In genomic region chr20:22966787-22967464, GRCh38 we compare ENCODE assay signal across 31 cellular contexts.
"Had no signal": no experiment of that assay in that cellular context is flagged by ENCODE, and none has a peak within 500 bp of the region (broad histone marks: within the 10 kb centered on the region; RNA-seq: fewer than 3 reads in every experiment).

No MANE protein-coding gene starts in this region.

- H3K9me3 Mint-ChIP-seq: activated CD4-positive, alpha-beta T cell treated with anti-CD3 and anti-CD28 coated beads, Interleukin-2, amount 10 ng/mL, durations not matched to agents 24 days and 14 days; activated CD8-positive, alpha-beta T cell treated with anti-CD3 and anti-CD28 coated beads for 36 hours; activated naive CD4-positive, alpha-beta T cell treated with anti-CD3 and anti-CD28 coated beads, Interleukin-2, amount 50 U/mL, for 24 hours; activated naive CD8-positive, alpha-beta T cell treated with anti-CD3 and anti-CD28 coated beads, Interleukin-2, amount 10 ng/mL, durations not matched to agents 7 days and 5 days; activated T-helper 17 cell treated with anti-CD3 and anti-CD28 coated beads, Interleukin-2, amount 50 U/mL, for 72 hours; T-helper 1 cell treated with Interleukin-12 subunit alpha and Interleukin-12 subunit beta and Interleukin-4 antibody, amounts not matched to agents 30 μg/mL and 1 μg/mL, for 36 hours; T-helper 2 cell treated with Interferon-gamma antibody and Interleukin-4, amounts not matched to agents 5 μg/mL and 100 μg/mL, for 36 hours had no signal

- H3K27ac ChIP-seq: ascending aorta, KMS-11, Peyer's patch, SK-N-MC had no signal

- H3K27me3 ChIP-seq: ascending aorta, Peyer's patch had no signal

- H3K4me2 ChIP-seq: KMS-11 had no signal

- H3K9ac ChIP-seq: KMS-11 had no signal

- H3K4me1 Mint-ChIP-seq: activated CD4-positive, alpha-beta T cell treated with anti-CD3 and anti-CD28 coated beads, Interleukin-2, amount 10 ng/mL, durations not matched to agents 24 days and 14 days; activated naive CD4-positive, alpha-beta T cell treated with anti-CD3 and anti-CD28 coated beads, Interleukin-2, amount 50 U/mL, for 24 hours; activated naive CD8-positive, alpha-beta T cell treated with anti-CD3 and anti-CD28 coated beads, Interleukin-2, amount 10 ng/mL, durations not matched to agents 7 days and 5 days; activated T-helper 17 cell treated with anti-CD3 and anti-CD28 coated beads, Interleukin-2, amount 50 U/mL, for 72 hours had no signal

- H3K4me3 Mint-ChIP-seq: activated CD4-positive, alpha-beta T cell treated with anti-CD3 and anti-CD28 coated beads, Interleukin-2, amount 10 ng/mL, durations not matched to agents 24 days and 14 days; activated CD8-positive, alpha-beta T cell treated with anti-CD3 and anti-CD28 coated beads for 36 hours; activated naive CD4-positive, alpha-beta T cell treated with anti-CD3 and anti-CD28 coated beads, Interleukin-2, amount 50 U/mL, for 24 hours; activated naive CD8-positive, alpha-beta T cell treated with anti-CD3 and anti-CD28 coated beads, Interleukin-2, amount 10 ng/mL, durations not matched to agents 7 days and 5 days; activated T-cell treated with anti-CD3 and anti-CD28 coated beads, Interleukin-2, amount 50 U/mL, for 72 hours; activated T-helper 17 cell treated with anti-CD3 and anti-CD28 coated beads, Interleukin-2, amount 50 U/mL, for 72 hours; T-helper 1 cell treated with Interleukin-12 subunit alpha and Interleukin-12 subunit beta and Interleukin-4 antibody, amounts not matched to agents 30 μg/mL and 1 μg/mL, for 36 hours; T-helper 2 cell treated with Interferon-gamma antibody and Interleukin-4, amounts not matched to agents 5 μg/mL and 100 μg/mL, for 36 hours had no signal

- H3K9me3 ChIP-seq: ascending aorta, Peyer's patch had no signal

- H3K36me3 Mint-ChIP-seq: activated naive CD4-positive, alpha-beta T cell treated with anti-CD3 and anti-CD28 coated beads, Interleukin-2, amount 50 U/mL, for 24 hours; activated naive CD8-positive, alpha-beta T cell treated with anti-CD3 and anti-CD28 coated beads, Interleukin-2, amount 10 ng/mL, durations not matched to agents 7 days and 5 days had no signal

- H3K36me3 ChIP-seq: ascending aorta, Peyer's patch had no signal

- H3K27ac Mint-ChIP-seq: activated CD4-positive, alpha-beta T cell treated with anti-CD3 and anti-CD28 coated beads, Interleukin-2, amount 10 ng/mL, durations not matched to agents 24 days and 14 days; activated CD8-positive, alpha-beta T cell treated with anti-CD3 and anti-CD28 coated beads for 36 hours; activated naive CD4-positive, alpha-beta T cell treated with anti-CD3 and anti-CD28 coated beads, Interleukin-2, amount 50 U/mL, for 24 hours; activated naive CD8-positive, alpha-beta T cell treated with anti-CD3 and anti-CD28 coated beads, Interleukin-2, amount 10 ng/mL, durations not matched to agents 7 days and 5 days; activated T-cell treated with anti-CD3 and anti-CD28 coated beads, Interleukin-2, amount 50 U/mL, for 72 hours; activated T-helper 17 cell treated with anti-CD3 and anti-CD28 coated beads, Interleukin-2, amount 50 U/mL, for 72 hours; T-helper 1 cell treated with Interleukin-12 subunit alpha and Interleukin-12 subunit beta and Interleukin-4 antibody, amounts not matched to agents 30 μg/mL and 1 μg/mL, for 36 hours; T-helper 2 cell treated with Interferon-gamma antibody and Interleukin-4, amounts not matched to agents 5 μg/mL and 100 μg/mL, for 36 hours had no signal

- FAIRE-seq: TTC549 had no signal

- H3K4me1 ChIP-seq: ascending aorta, Peyer's patch had no signal

- H3K4me3 ChIP-seq: ascending aorta, Peyer's patch, SK-N-MC had no signal

- DNase-seq: activated CD4-positive, alpha-beta T cell treated with anti-CD3 and anti-CD28 coated beads, Interleukin-2, amount 10 ng/mL, durations not matched to agents 24 days and 14 days; activated CD4-positive, alpha-beta T cell treated with anti-CD3 and anti-CD28 coated beads, Interleukin-2, amount 50 U/mL, for 4 hours; activated CD8-positive, alpha-beta T cell treated with anti-CD3 and anti-CD28 coated beads for 36 hours; activated effector memory CD4-positive, alpha-beta T cell treated with anti-CD3 and anti-CD28 coated beads, Interleukin-2, amount 50 U/mL, for 16 hours; activated naive CD4-positive, alpha-beta T cell; activated naive CD8-positive, alpha-beta T cell treated with anti-CD3 and anti-CD28 coated beads, Interleukin-2, amount 10 ng/mL, durations not matched to agents 7 days and 5 days; activated T-cell treated with anti-CD3 and anti-CD28 coated beads, Interleukin-2, amount 50 U/mL, for 1 hour; activated T-cell treated with anti-CD3 and anti-CD28 coated beads, Interleukin-2, amount 50 U/mL, for 72 hours; amygdala; caudate nucleus; cerebellar nuclear complex; NCI-H1048; NCI-H1105 treated with DMSO at 0.1 percent for 48 hours; NCI-H1436 treated with DMSO at 0.1 percent for 48 hours; NCI-H1694 treated with DMSO at 0.1 percent for 48 hours; NCI-H2029; NCI-H345; NCI-H524 treated with DMSO at 0.1 percent for 48 hours; NK-92 treated with Interleukin-12 subunit alpha and Interleukin-12 subunit beta, amount 100 ng/mL, for 24 hours; PC-3; Peyer's patch; Right ventricle myocardium superior; RPMI8226 had no signal
